In genomic region chr1:26959270-26959669, GRCh38 we compare ENCODE assay signal across 8 cellular contexts. TPM values are rescaled to one million over a fixed set of nuclear protein-coding genes. Genes with fewer than 3 reads are reported as not detected.
DNase-seq lines count a peak whose midpoint lies in the region; ATAC-seq and TF ChIP-seq lines count a peak whose summit lies in the region.
"Had no signal": no experiment of that assay in that cellular context is flagged by ENCODE, and none has a peak within 500 bp of the region (broad histone marks: within the 10 kb centered on the region; RNA-seq: fewer than 3 reads in every experiment).

No MANE protein-coding gene starts in this region.

- H3K4me3 ChIP-seq in right lobe of liver = peak overlapping the region in 2 of 3 donors; percentile 78 to 82

- H3K4me1 Mint-ChIP-seq in CD14-positive monocyte (peaks cover 18% of the 10 kb centered on the region), T-cell (peaks cover 8 to 14% (median 14%) of the 10 kb centered on the region in 3 donors)

- POLR2A ChIA-PET in T-cell (lab: Charles Lee) = no interaction called here

- H3K9me3 Mint-ChIP-seq in CD14-positive monocyte = peaks cover 2 to 10% (median 5%) of the 10 kb centered on the region in 7 donors
- no peaks in the 10 kb centered on the region for H3K9me3 Mint-ChIP-seq in T-cell

- H3K27me3 ChIP-seq in right lobe of liver = no peaks in the 10 kb centered on the region

- no peak overlapping the region for H3K27ac Mint-ChIP-seq in CD14-positive monocyte
- no peak overlapping the region for H3K27ac Mint-ChIP-seq in T-cell

- no peak for TF ChIP-seq CTCF in CD14-positive monocyte (IDR thresholded peaks at IDR 0.05)
- no peak for TF ChIP-seq CTCF in right lobe of liver (IDR thresholded peaks at IDR 0.05)

- WGBS in right lobe of liver (ENCODE audit: insufficient coverage, low coverage, low lambda C conversion rate, missing lambda C conversion rate) = 28% methylated on average over 11 of the region's 13 CpGs

- H3K4me3 Mint-ChIP-seq in CD14-positive monocyte (peak overlapping the region; percentile 43 to 72), T-cell (peak overlapping the region; percentile 56 to 91 (median 72))

- no peaks in the 10 kb centered on the region for H3K36me3 ChIP-seq in right lobe of liver

- no peaks in the 10 kb centered on the region for H3K9me3 ChIP-seq in right lobe of liver

- CTCF ChIA-PET in T-cell (lab: Charles Lee) = no interaction called here

- H3K36me3 Mint-ChIP-seq in CD14-positive monocyte = peaks cover 3 to 4% of the 10 kb centered on the region in 2 donors
- peaks cover 10% of the 10 kb centered on the region for H3K36me3 Mint-ChIP-seq in T-cell

- no peak for DNase-seq in CD14-positive monocyte (ENCODE audit: low spot score)
- DNase-seq in T-cell = no peak
- DNase-seq in right lobe of liver = no peak
- DNase-seq in GOT3 (lab: John Stamatoyannopoulos, UW) = no peak
- DNase-seq in NCI-H187 treated with DMSO at 0.1 percent for 48 hours (lab: John Stamatoyannopoulos, UW) = no peak
- DNase-seq: stimulated activated naive CD4-positive, alpha-beta T cell treated with Interleukin-2 at 50 U/mL for 16 hours had no signal

- no peak overlapping the region for H3K27ac ChIP-seq in right lobe of liver

- intact Hi-C loops in CD14-positive monocyte (cut with micrococcal nuclease) (no loop called here), right lobe of liver (cut with DNase I) (no loop called here)

- H3K27me3 Mint-ChIP-seq in CD14-positive monocyte (ENCODE audit: low read depth in 3 of 3) (peaks cover 43 to 65% (median 51%) of the 10 kb centered on the region in 3 donors), T-cell (peaks cover 11 to 18% of the 10 kb centered on the region in 2 donors)

- ATAC-seq in T-cell (replicated peaks in 1 of 4) (no peak), right lobe of liver (no peak), GM21529 (IDR thresholded peaks at IDR 0.05; ENCODE audit: unreplicated experiment) (no peak)

- no peak for TF ChIP-seq POLR2A in right lobe of liver (IDR thresholded peaks at IDR 0.05)

- H3K4me1 ChIP-seq in right lobe of liver = peaks cover 0 to 13% (median 4%) of the 10 kb centered on the region in 4 donors

RNA-seq across cellular contexts. Expression of gene KDF1, which starts 1.0 kb away (rescaled TPM):
- polyA plus RNA-seq in CD14-positive monocyte = not detected
- total RNA-seq in T-cell (1 to 10 TPM in 4 of 5 donors, under 1 TPM in 1; 0.84 to 2.8 (median 2.3) TPM), right lobe of liver (1 to 10 TPM; 1.1 to 4.1 (median 2.5) TPM)
- total RNA-seq: NCI-H460 had no signal

RNA-seq across cellular contexts. Expression of gene TRNP1, which starts 34.2 kb away (rescaled TPM):
- polyA plus RNA-seq in CD14-positive monocyte = under 1 TPM; 0.55 to 0.92 TPM
- total RNA-seq in T-cell (under 1 TPM in 3 of 5 donors, not detected in 2; 0.26 to 0.53 (median 0.38) TPM), right lobe of liver (10 to 100 TPM in 2 of 6 experiments, 1 to 10 TPM in 4; 2.0 to 24.8 (median 6.7) TPM)

RNA-seq across cellular contexts. Expression of gene NUDC, which starts 37.7 kb away (rescaled TPM):
- 10 to 100 TPM; 47.4 to 58.3 TPM for polyA plus RNA-seq in CD14-positive monocyte
- total RNA-seq in T-cell = 10 to 100 TPM; 39.1 to 45.7 (median 43.2) TPM
- total RNA-seq in right lobe of liver = 10 to 100 TPM; 40.9 to 60.8 (median 48.4) TPM

RNA-seq across cellular contexts. Expression of gene NR0B2, which starts 45.5 kb away (rescaled TPM):
- not detected for polyA plus RNA-seq in CD14-positive monocyte
- total RNA-seq in T-cell (not detected), right lobe of liver (10 to 100 TPM; 25.6 to 69.6 (median 43.0) TPM)
- total RNA-seq: NCI-H460 had no signal

RNA-seq across cellular contexts. Expression of gene TENT5B, which starts 53.4 kb away (rescaled TPM):
- under 1 TPM; 0.27 to 0.58 TPM for polyA plus RNA-seq in CD14-positive monocyte
- total RNA-seq in T-cell (under 1 TPM in 3 of 5 donors, not detected in 2; 0.13 to 0.28 (median 0.23) TPM), right lobe of liver (under 1 TPM in 4 of 6 experiments, not detected in 2; 0.11 to 0.49 (median 0.29) TPM)
